Comparison of ENCODE assay signal across 6 cellular contexts in the genomic region with DNA sequence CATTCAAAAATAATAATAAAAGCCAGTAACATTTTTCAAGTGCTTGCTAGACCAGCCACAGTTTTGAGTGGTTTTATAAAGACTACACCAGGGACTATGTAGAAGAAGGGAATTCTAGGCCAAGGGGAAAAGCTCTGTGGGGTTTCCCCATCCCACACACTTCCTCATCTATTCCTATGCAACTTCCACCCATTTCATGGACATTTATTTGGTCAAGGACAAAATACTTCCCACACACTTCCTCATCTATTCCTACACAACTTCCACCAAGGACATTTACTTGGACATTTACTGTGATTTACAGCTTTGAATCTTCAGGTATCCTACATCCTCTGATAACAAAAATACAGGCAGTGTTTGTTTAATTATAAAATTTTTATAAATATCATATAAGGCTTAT.
"Had no signal": no experiment of that assay in that cellular context is flagged by ENCODE, and none has a peak within 500 bp of the region (broad histone marks: within the 10 kb centered on the region; RNA-seq: fewer than 3 reads in every experiment).

No MANE protein-coding gene starts in this region.

- DNase-seq: IMR-90, KBM-7, KG1 had no signal

- H3K27ac ChIP-seq: HL-60, KMS-11 had no signal

- H3K4me3 ChIP-seq: K562 had no signal
